8 cellular contexts compared by ENCODE assay signal in genomic region chr2:36964496-36965058, GRCh38. TPM values are rescaled to one million over a fixed set of nuclear protein-coding genes. Genes with fewer than 3 reads are reported as not detected.
DNase-seq lines count a peak whose midpoint lies in the region; ATAC-seq and TF ChIP-seq lines count a peak whose summit lies in the region.

No MANE protein-coding gene starts in this region.

- no peak for ATAC-seq in natural killer cell treated with Interleukin-12 subunit alpha and Interleukin-12 subunit beta and Interleukin-15 and Interleukin-18, amount 100 ng/mL, for 72 hours
- ATAC-seq in HG03521 (IDR thresholded peaks at IDR 0.05; ENCODE audit: unreplicated experiment) (no peak), HG03378 (IDR thresholded peaks at IDR 0.05; ENCODE audit: unreplicated experiment) (no peak)

- no peak for TF ChIP-seq CTCF in dorsolateral prefrontal cortex (IDR thresholded peaks at IDR 0.05 in 54 of 56, conservative IDR thresholded peaks at IDR 0.05 in 2 of 56; ENCODE audit: low read depth in 1 of 56, partially characterized antibody in 56 of 56)

- CTCF ChIA-PET in CD4-positive, alpha-beta memory T cell (lab: Charles Lee; ENCODE audit: partially characterized antibody), result no interaction called here
- CTCF ChIA-PET in HEK293T (lab: Yijun Ruan, JAX), result no interaction called here

- no peaks in the 10 kb centered on the region for H3K36me3 ChIP-seq in CD4-positive, alpha-beta memory T cell (ENCODE audit: insufficient read depth, low read length)
- no peaks in the 10 kb centered on the region for H3K36me3 ChIP-seq in Karpas-422 (ENCODE audit: insufficient read depth, low read length)

- no peak overlapping the region for H3K27ac ChIP-seq in CD4-positive, alpha-beta memory T cell (ENCODE audit: low read depth, low read length)
- H3K27ac ChIP-seq in Karpas-422 (ENCODE audit: low read length), result peak overlapping the region; percentile 77; the same call in 1 of the 2 replicates
- no peak overlapping the region for H3K27ac ChIP-seq in dorsolateral prefrontal cortex

- H3K9me3 ChIP-seq in CD4-positive, alpha-beta memory T cell (ENCODE audit: control insufficient read depth in 1 of 2, low read length in 2 of 2), result no peaks in the 10 kb centered on the region
- no peaks in the 10 kb centered on the region for H3K9me3 ChIP-seq in Karpas-422 (ENCODE audit: low read length)

- no peaks in the 10 kb centered on the region for H3K9me2 ChIP-seq in Karpas-422 (replicated peaks; ENCODE audit: insufficient read depth, low read length)

- POLR2A ChIA-PET in CD4-positive, alpha-beta memory T cell (lab: Charles Lee; ENCODE audit: partially characterized antibody), result interaction anchor here (0.8 kb wide), 1 partner anchor 1787 kb away, joined by 3 read pairs; no protein-coding TSS in a partner anchor
- POLR2A ChIA-PET in HEK293T (lab: Yijun Ruan, JAX), result no interaction called here

- H4K20me1 ChIP-seq in Karpas-422 (ENCODE audit: insufficient read depth, low read depth, low read length), result no peaks in the 10 kb centered on the region

- peaks cover 62% of the 10 kb centered on the region for H3K4me1 ChIP-seq in CD4-positive, alpha-beta memory T cell (ENCODE audit: insufficient read depth, low read length)
- H3K4me1 ChIP-seq in Karpas-422 (ENCODE audit: low read length), result peaks cover 30% of the 10 kb centered on the region

- peak overlapping the region in 4 of 7 donors; percentile 5 to 99 (median 24) for H3K27ac Mint-ChIP-seq in CD4-positive, alpha-beta memory T cell
- H3K27ac Mint-ChIP-seq in natural killer cell treated with Interleukin-12 subunit alpha and Interleukin-12 subunit beta and Interleukin-15 and Interleukin-18, amount 100 ng/mL, for 72 hours, result peak overlapping the region; percentile 82 to 93

- H3K9me3 Mint-ChIP-seq in CD4-positive, alpha-beta memory T cell, result peaks cover 0 to 6% (median 0%) of the 10 kb centered on the region in 8 donors
- no peaks in the 10 kb centered on the region for H3K9me3 Mint-ChIP-seq in natural killer cell treated with Interleukin-12 subunit alpha and Interleukin-12 subunit beta and Interleukin-15 and Interleukin-18, amount 100 ng/mL, for 72 hours

- peaks cover 63% of the 10 kb centered on the region for H3K79me2 ChIP-seq in Karpas-422 (ENCODE audit: low read length)

- DNase-seq in CD4-positive, alpha-beta memory T cell, result no peak
- DNase-seq in Karpas-422 (peak; percentile 41), dorsolateral prefrontal cortex (no peak), A172 (ENCODE audit: low spot score) (no peak), HEK293T (ENCODE audit: extremely low spot score) (no peak)
- no peak for DNase-seq in natural killer cell treated with Interleukin-12 subunit alpha and Interleukin-12 subunit beta and Interleukin-15 and Interleukin-18, amount 100 ng/mL, for 72 hours (ENCODE audit: low spot score)

- peaks cover 0 to 4% of the 10 kb centered on the region in 2 donors for H3K27me3 Mint-ChIP-seq in CD4-positive, alpha-beta memory T cell
- no peaks in the 10 kb centered on the region for H3K27me3 Mint-ChIP-seq in natural killer cell treated with Interleukin-12 subunit alpha and Interleukin-12 subunit beta and Interleukin-15 and Interleukin-18, amount 100 ng/mL, for 72 hours

- H3K4me1 Mint-ChIP-seq in CD4-positive, alpha-beta memory T cell, result peaks cover 41 to 72% (median 55%) of the 10 kb centered on the region in 4 donors
- H3K4me1 Mint-ChIP-seq in natural killer cell treated with Interleukin-12 subunit alpha and Interleukin-12 subunit beta and Interleukin-15 and Interleukin-18, amount 100 ng/mL, for 72 hours (ENCODE audit: low read depth in 2 of 2), result peaks cover 57 to 66% of the 10 kb centered on the region in 2 donors

- peak overlapping the region; percentile 97 for H3K9ac ChIP-seq in Karpas-422 (ENCODE audit: low read length)

- no peak overlapping the region for H2AFZ ChIP-seq in Karpas-422 (ENCODE audit: low read length)

- H3K27me3 ChIP-seq in CD4-positive, alpha-beta memory T cell (ENCODE audit: insufficient read depth, low read length), result no peaks in the 10 kb centered on the region
- H3K27me3 ChIP-seq in Karpas-422 (ENCODE audit: low read length), result no peaks in the 10 kb centered on the region
- no peaks in the 10 kb centered on the region for H3K27me3 ChIP-seq in dorsolateral prefrontal cortex

- H3K4me3 Mint-ChIP-seq in CD4-positive, alpha-beta memory T cell, result peak overlapping the region; percentile 94 to 99 (median 98)
- peak overlapping the region; percentile 99 for H3K4me3 Mint-ChIP-seq in natural killer cell treated with Interleukin-12 subunit alpha and Interleukin-12 subunit beta and Interleukin-15 and Interleukin-18, amount 100 ng/mL, for 72 hours

- peaks cover 0 to 14% of the 10 kb centered on the region in 2 donors for H3K36me3 Mint-ChIP-seq in CD4-positive, alpha-beta memory T cell
- no peaks in the 10 kb centered on the region for H3K36me3 Mint-ChIP-seq in natural killer cell treated with Interleukin-12 subunit alpha and Interleukin-12 subunit beta and Interleukin-15 and Interleukin-18, amount 100 ng/mL, for 72 hours

- H3K4me2 ChIP-seq in Karpas-422 (ENCODE audit: low read depth, low read length, poor library complexity, severe bottlenecking), result peak overlapping the region; percentile 100

- no peak overlapping the region for H3K4me3 ChIP-seq in CD4-positive, alpha-beta memory T cell (ENCODE audit: low read length in 2 of 2)
- H3K4me3 ChIP-seq in Karpas-422 (ENCODE audit: low read length), result peak overlapping the region; percentile 100
- H3K4me3 ChIP-seq in dorsolateral prefrontal cortex, result peak overlapping the region in 47 of 59 donors; percentile 6 to 100 (median 91)

- intact Hi-C loops in CD4-positive, alpha-beta memory T cell (cut with micrococcal nuclease), result loop anchor here (5.0 to 10.0 kb wide), 3 partner anchors 193 to 1410 kb away; partner anchors contain the start of genes ATL2, EIF2AK2 and RMDN2
- intact Hi-C loops in dorsolateral prefrontal cortex (cut with DNase I), result loop anchor here (5.0 to 10.0 kb wide), 4 partner anchors 57 to 122 kb away; partner anchors contain the start of genes GPATCH11 (in 2 of the 2) and HEATR5B (in 2 of the 2)

TF ChIP-seq in HEK293T, 16 proteins besides CTCF, POLR2A, EP300 and RAD21:
- no peak for TF ChIP-seq ZNF384 (IDR thresholded peaks at IDR 0.05)
- no peak for TF ChIP-seq SP1 (IDR thresholded peaks at IDR 0.05)
- TF ChIP-seq LEF1 (IDR thresholded peaks at IDR 0.05; ENCODE audit: borderline replicate concordance), result no peak
- TF ChIP-seq NFRKB (IDR thresholded peaks at IDR 0.05), result no peak
- TF ChIP-seq FOXK2 (IDR thresholded peaks at IDR 0.05), result no peak
- no peak for TF ChIP-seq TARDBP (IDR thresholded peaks at IDR 0.05)
- TF ChIP-seq CTBP1 (IDR thresholded peaks at IDR 0.05; ENCODE audit: borderline replicate concordance), result no peak
- no peak for TF ChIP-seq L3MBTL2 (conservative IDR thresholded peaks at IDR 0.05)
- no peak for TF ChIP-seq ELF4 (IDR thresholded peaks at IDR 0.05)
- TF ChIP-seq ARNT (IDR thresholded peaks at IDR 0.05), result no peak
- TF ChIP-seq FOXA1 (IDR thresholded peaks at IDR 0.05), result no peak
- TF ChIP-seq HDGF (IDR thresholded peaks at IDR 0.05; ENCODE audit: borderline replicate concordance), result no peak
- TF ChIP-seq SUZ12 (IDR thresholded peaks at IDR 0.05), result no peak
- TF ChIP-seq BHLHE40 (IDR thresholded peaks at IDR 0.05; ENCODE audit: borderline replicate concordance), result no peak

RNA-seq across cellular contexts. Expression of gene STRN, which starts 1.8 kb away (rescaled TPM):
- 10 to 100 TPM; 29.0 to 33.4 TPM for total RNA-seq in CD4-positive, alpha-beta memory T cell
- polyA plus RNA-seq in CD4-positive, alpha-beta memory T cell, result 10 to 100 TPM in 1 of 2 donors, 1 to 10 TPM in 1; 6.7 to 10.2 TPM
- total RNA-seq in Karpas-422 (2014; rRNA removed; shearing (Covaris generic); ENCODE audit: low replicate concordance), result 18.3 and 34.1 TPM in 2 replicates
- total RNA-seq in dorsolateral prefrontal cortex, result 10 to 100 TPM; 30.4 to 88.9 (median 46.0) TPM
- 10 to 100 TPM; 25.3 to 36.0 TPM for total RNA-seq in natural killer cell treated with Interleukin-12 subunit alpha and Interleukin-12 subunit beta and Interleukin-15 and Interleukin-18, amount 100 ng/mL, for 72 hours
- 19.4 and 26.1 TPM in 2 replicates for total RNA-seq in A172 (2014; rRNA removed; shearing (Covaris generic))

Comparison
In these comparisons a context has a peak if more than half of its experiments do, and no peak if none do; other contexts are left out.
1. H3K4me3 ChIP-seq: peak in Karpas-422 (single experiment) and dorsolateral prefrontal cortex (47 of 59); none in CD4-positive, alpha-beta memory T cell (0 of 2).